In the genomic region with DNA sequence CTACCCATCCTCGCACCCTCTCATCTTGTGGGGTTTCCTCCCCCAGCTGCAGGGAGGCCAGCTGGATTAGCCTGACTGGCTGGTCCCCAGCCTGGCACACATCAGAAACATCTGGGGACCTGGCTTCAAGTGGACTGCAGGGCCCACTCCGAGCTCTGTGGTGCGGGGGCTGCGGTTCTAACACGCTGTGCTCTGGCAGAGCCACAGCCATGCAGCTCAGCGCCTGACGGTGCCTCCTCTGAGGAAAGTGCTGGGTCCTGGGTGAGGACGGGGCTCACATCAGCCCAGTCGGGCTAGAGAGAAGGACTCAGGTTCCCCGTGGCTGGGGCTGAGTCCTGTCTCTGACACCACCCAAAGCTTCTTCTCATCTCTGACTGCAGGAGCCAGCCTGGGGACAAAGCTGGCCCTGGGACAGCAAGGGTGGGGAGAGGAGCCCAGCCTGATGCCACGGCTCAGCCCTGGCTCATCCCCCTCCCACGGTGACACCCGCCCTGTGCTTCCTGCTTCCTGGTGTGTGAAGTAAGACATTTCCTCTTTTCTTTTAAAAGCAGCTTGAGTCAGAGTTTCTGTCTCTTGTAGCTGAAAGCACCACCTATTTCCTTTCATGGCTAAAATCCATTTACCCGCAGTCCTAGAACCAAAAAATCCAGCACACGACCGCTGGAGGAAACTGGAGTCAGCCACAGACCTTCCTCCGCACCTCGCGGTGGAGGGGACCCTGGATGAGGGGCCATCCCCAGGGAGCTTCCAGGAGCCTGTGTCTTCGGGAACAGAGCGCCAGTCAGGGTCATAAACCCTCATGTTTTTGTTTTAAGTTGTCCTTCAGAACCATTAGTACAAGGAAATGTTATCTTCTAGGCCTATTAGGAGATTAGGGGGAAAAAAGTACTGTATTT, we compare ENCODE assay signal across 8 cellular contexts.
A peak's percentile ranks its signal among the peaks of the same experiment; 100 is the strongest.
DNase-seq lines count a peak whose midpoint lies in the region; ATAC-seq, FAIRE-seq and TF ChIP-seq lines count a peak whose summit lies in the region.

No MANE protein-coding gene starts in this region.

- intact Hi-C loops in activated naive CD4-positive, alpha-beta T cell treated with anti-CD3 and anti-CD28 coated beads for 36 hours (cut with micrococcal nuclease) = loop anchor here (1.0 to 10.0 kb wide), 3 partner anchors 128 to 1285 kb away; a partner anchor contains a TSS

- CTCF ChIA-PET in activated naive CD4-positive, alpha-beta T cell treated with anti-CD3 and anti-CD28 coated beads for 36 hours (lab: Charles Lee) = no interaction called here

- peak overlapping the region; percentile 92 for H3K27ac Mint-ChIP-seq in activated naive CD4-positive, alpha-beta T cell treated with anti-CD3 and anti-CD28 coated beads for 36 hours
- H3K27ac Mint-ChIP-seq in immature natural killer cell = peak overlapping the region in 2 of 6 donors; percentile 64 to 65

- H3K4me1 Mint-ChIP-seq in activated naive CD4-positive, alpha-beta T cell treated with anti-CD3 and anti-CD28 coated beads for 36 hours (ENCODE audit: low read depth) = peaks cover 19% of the 10 kb centered on the region
- H3K4me1 Mint-ChIP-seq in immature natural killer cell = peaks cover 12 to 13% of the 10 kb centered on the region in 2 donors

- peak overlapping the region; percentile 61 for H3K4me3 Mint-ChIP-seq in activated naive CD4-positive, alpha-beta T cell treated with anti-CD3 and anti-CD28 coated beads for 36 hours
- peak overlapping the region in 4 of 5 donors; percentile 45 to 79 (median 58) for H3K4me3 Mint-ChIP-seq in immature natural killer cell

- H3K27me3 Mint-ChIP-seq in activated naive CD4-positive, alpha-beta T cell treated with anti-CD3 and anti-CD28 coated beads for 36 hours (ENCODE audit: low read depth) = peaks cover 7% of the 10 kb centered on the region
- H3K27me3 Mint-ChIP-seq in immature natural killer cell (ENCODE audit: low read depth in 3 of 3) = peaks cover 5 to 29% (median 16%) of the 10 kb centered on the region in 3 donors

- no peak for TF ChIP-seq POLR2A in GM12891 (IDR thresholded peaks at IDR 0.05; ENCODE audit: low read depth, low read length)

- peak; percentile 65 for DNase-seq in GM12891 (ENCODE audit: insufficient read length, low spot score)
- DNase-seq in NOMO-1 treated with dmso at 0.1 percent for 144 hours (lab: John Stamatoyannopoulos, UW; ENCODE audit: unreplicated experiment) = peak; percentile 76
- DNase-seq in activated naive CD4-positive, alpha-beta T cell treated with anti-CD3 and anti-CD28 coated beads for 36 hours = peak; percentile 87
- peak in 2 of 3 donors; percentile 6 to 12 for DNase-seq in immature natural killer cell
- peak; percentile 56 to 68 for DNase-seq in stimulated activated CD4-positive, alpha-beta T cell treated with anti-CD3 and anti-CD28 coated beads, Interleukin-2, amount 100 ng/mL, for 24 hours
- no peak for DNase-seq in T1000 (lab: John Stamatoyannopoulos, UW)
- no peak for DNase-seq in DMS153 treated with DMSO at 0.1 percent for 48 hours (lab: John Stamatoyannopoulos, UW; ENCODE audit: unreplicated experiment)

- FAIRE-seq in GM12891 (lab: Jason Lieb, UNC) = peak; percentile 94

- no peaks in the 10 kb centered on the region for H3K36me3 Mint-ChIP-seq in activated naive CD4-positive, alpha-beta T cell treated with anti-CD3 and anti-CD28 coated beads for 36 hours (ENCODE audit: low read depth)
- no peaks in the 10 kb centered on the region for H3K36me3 Mint-ChIP-seq in immature natural killer cell

- ATAC-seq in HG02610 (IDR thresholded peaks at IDR 0.05; ENCODE audit: unreplicated experiment) = peak; percentile 92

- H3K9me3 Mint-ChIP-seq in activated naive CD4-positive, alpha-beta T cell treated with anti-CD3 and anti-CD28 coated beads for 36 hours = no peaks in the 10 kb centered on the region
- H3K9me3 Mint-ChIP-seq in immature natural killer cell = peaks cover 0 to 4% (median 0%) of the 10 kb centered on the region in 6 donors

TF ChIP-seq in GM12891, 5 proteins besides CTCF, POLR2A, EP300 and RAD21:
- TF ChIP-seq POU2F2 (IDR thresholded peaks at IDR 0.05; ENCODE audit: low read depth, low read length) (no peak), SPI1 (IDR thresholded peaks at IDR 0.05; ENCODE audit: low read depth, low read length) (peak; percentile 84), PAX5 (IDR thresholded peaks at IDR 0.05; ENCODE audit: insufficient read depth, low read length, severe bottlenecking) (no peak)

Comparison
In these comparisons a context has a peak if more than half of its experiments do, and no peak if none do; other contexts are left out.
1. DNase-seq: peak in GM12891 (single experiment), NOMO-1 treated with dmso at 0.1 percent for 144 hours (single experiment), activated naive CD4-positive, alpha-beta T cell treated with anti-CD3 and anti-CD28 coated beads for 36 hours (single experiment), immature natural killer cell (2 of 3) and stimulated activated CD4-positive, alpha-beta T cell treated with anti-CD3 and anti-CD28 coated beads, Interleukin-2, amount 100 ng/mL, for 24 hours (2 of 2); none in T1000 (single experiment) and DMS153 treated with DMSO at 0.1 percent for 48 hours (single experiment).